14 cellular contexts compared by ENCODE assay signal in genomic region chr6:118122801-118123200, GRCh38.
"Had no signal": no experiment of that assay in that cellular context is flagged by ENCODE, and none has a peak within 500 bp of the region (broad histone marks: within the 10 kb centered on the region; RNA-seq: fewer than 3 reads in every experiment).

No MANE protein-coding gene starts in this region.

- H3K27ac ChIP-seq: ascending aorta, epithelial cell of prostate, heart left ventricle, right atrium auricular region, thyroid gland had no signal

- ATAC-seq: heart left ventricle; left colon; stimulated activated naive B cell treated with anti-CD40 and anti-IgM and Interleukin-4, amounts not matched to agents 10 μg/mL and 1 μg/mL and 100 μg/mL, for 72 hours had no signal

- DNase-seq: activated CD4-positive, alpha-beta T cell treated with anti-CD3 and anti-CD28 coated beads, Interleukin-2, amount 50 U/mL, for 48 hours; activated CD4-positive, CD25-positive, alpha-beta regulatory T cell treated with anti-CD3 and anti-CD28 coated beads, Interleukin-2, amount 50 U/mL, for 72 hours; activated naive CD4-positive, alpha-beta T cell treated with anti-CD3 and anti-CD28 coated beads for 36 hours; activated naive CD8-positive, alpha-beta T cell treated with anti-CD3 and anti-CD28 coated beads, Interleukin-2, amount 50 U/mL, for 24 hours; foreskin melanocyte; heart left ventricle; left colon; midbrain; stimulated activated CD4-positive, alpha-beta T cell treated with anti-CD3 and anti-CD28 coated beads, Interleukin-2, amount 100 ng/mL, for 48 hours; stimulated activated naive B cell treated with anti-CD40 and anti-IgM and Interleukin-4, amounts not matched to agents 10 μg/mL and 1 μg/mL and 100 μg/mL, for 72 hours; thyroid gland had no signal
